In the genomic region with DNA sequence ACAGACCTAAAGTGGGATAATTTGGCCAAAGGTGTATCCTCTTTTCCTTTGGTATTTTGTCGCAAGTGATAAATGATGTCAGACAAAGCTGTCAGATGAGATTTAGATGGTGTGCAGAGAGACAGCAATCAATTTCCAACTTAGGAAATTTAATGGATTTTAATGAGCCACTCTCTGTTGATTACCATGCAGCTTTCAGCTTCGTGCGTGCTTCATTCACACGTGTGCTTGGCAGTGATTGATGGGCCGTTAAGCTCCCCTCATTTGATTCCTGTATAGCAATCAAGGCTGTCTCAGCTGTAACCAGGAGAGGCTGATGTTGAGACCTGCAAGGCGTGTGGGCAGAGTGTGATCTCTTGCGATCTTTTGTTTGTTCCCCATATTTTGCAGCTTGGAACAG, we compare ENCODE assay signal across 28 cellular contexts.
DNase-seq lines count a peak whose midpoint lies in the region; ATAC-seq, FAIRE-seq and TF ChIP-seq lines count a peak whose summit lies in the region.
"Had no signal": no experiment of that assay in that cellular context is flagged by ENCODE, and none has a peak within 500 bp of the region (broad histone marks: within the 10 kb centered on the region; RNA-seq: fewer than 3 reads in every experiment).

No MANE protein-coding gene starts in this region.

- FAIRE-seq in K562 (lab: Jason Lieb, UNC), result no peak
- FAIRE-seq: A204.1, D721Med, GM12878 had no signal

- TF ChIP-seq EP300 in K562 (IDR thresholded peaks at IDR 0.05; ENCODE audit: low read length), result no peak

- H3K79me2 ChIP-seq in DND-41 (ENCODE audit: insufficient read depth, low read length), result no peaks in the 10 kb centered on the region
- H3K79me2 ChIP-seq in K562 (ENCODE audit: control insufficient read depth, insufficient read depth, low read length), result no peaks in the 10 kb centered on the region

- 0 out of 2 replicates have a peak overlapping the region, but pooled peaks have one; percentile 33 for H2AFZ ChIP-seq in DND-41 (ENCODE audit: low read depth, low read length)
- no peak overlapping the region for H2AFZ ChIP-seq in K562 (ENCODE audit: low read depth, low read length)

- WGBS in K562 (ENCODE audit: insufficient coverage, low coverage, missing lambda C conversion rate), result 1% methylated on average over 7 of the region's 7 CpGs

- H3K4me1 Mint-ChIP-seq in immature natural killer cell, result no peaks in the 10 kb centered on the region
- H3K4me1 Mint-ChIP-seq: IgD-negative memory B cell, T-helper 17 cell had no signal

- no peaks in the 10 kb centered on the region for H4K20me1 ChIP-seq in DND-41 (ENCODE audit: insufficient read depth, low read length)
- H4K20me1 ChIP-seq in K562 (replicated peaks; ENCODE audit: control insufficient read depth, insufficient read depth, low read length), result no peaks in the 10 kb centered on the region; the same call in 1 of the 2 replicates
- H4K20me1 ChIP-seq: BLaER1 treated with 17β-estradiol and CSF1 and Interleukin-3, amounts not matched to agents 10 nM and 100 nM had no signal

- H3K4me2 ChIP-seq in DND-41 (ENCODE audit: insufficient read depth, low read length), result no peak overlapping the region
- no peak overlapping the region for H3K4me2 ChIP-seq in K562 (ENCODE audit: insufficient read depth, low read length)
- H3K4me2 ChIP-seq: BLaER1 treated with 17β-estradiol and CSF1 and Interleukin-3, amounts not matched to agents 10 nM and 100 nM; SK-N-SH had no signal

- H3K4me3 ChIP-seq in DND-41 (ENCODE audit: low read depth in 1 of 2, low read length in 2 of 2) (no peak overlapping the region), K562 (no peak overlapping the region), SJCRH30 (no peak overlapping the region)
- H3K4me3 ChIP-seq: BLaER1 treated with 17β-estradiol and CSF1 and Interleukin-3, amounts not matched to agents 10 nM and 100 nM; GM12878; Peyer's patch had no signal

- no peaks in the 10 kb centered on the region for H3K9me1 ChIP-seq in K562 (ENCODE audit: control insufficient read depth, insufficient read depth, low read length)

- no peak for TF ChIP-seq RAD21 in K562 (CRISPR knock-in tag; conservative IDR thresholded peaks at IDR 0.05 in 1 of 2, IDR thresholded peaks at IDR 0.05 in 1 of 2)

- H3K9ac ChIP-seq in DND-41 (ENCODE audit: low read depth, low read length) (no peak overlapping the region), K562 (ENCODE audit: insufficient read depth in 1 of 2, low read depth in 2 of 2, low read length in 2 of 2) (no peak overlapping the region)
- H3K9ac ChIP-seq: BLaER1 treated with 17β-estradiol and CSF1 and Interleukin-3, amounts not matched to agents 10 nM and 100 nM; SK-N-SH had no signal

- H3K4me1 ChIP-seq in DND-41 (ENCODE audit: insufficient read depth, low read length) (no peaks in the 10 kb centered on the region), K562 (replicated peaks in 1 of 2; ENCODE audit: control insufficient read depth in 2 of 2, insufficient read depth in 2 of 2, low read length in 2 of 2) (no peaks in the 10 kb centered on the region), SJCRH30 (no peaks in the 10 kb centered on the region)
- H3K4me1 ChIP-seq: BLaER1 treated with 17β-estradiol and CSF1 and Interleukin-3, amounts not matched to agents 10 nM and 100 nM; Peyer's patch had no signal

- BruUV-seq in K562 (replicated peaks; lab: Mats Ljungman, UMichigan), result no TSS peak

- H3K27ac Mint-ChIP-seq in immature natural killer cell, result no peak overlapping the region
- H3K27ac Mint-ChIP-seq: CD4-positive, alpha-beta T cell; IgD-negative memory B cell; T-helper 17 cell had no signal

- CTCF ChIA-PET in K562 (lab: Yijun Ruan, JAX; ENCODE audit: low intra/inter-chr PET ratio), result no interaction called here

- peaks cover 0 to 2% (median 1%) of the 10 kb centered on the region in 3 donors for H3K27me3 Mint-ChIP-seq in immature natural killer cell (ENCODE audit: low read depth in 3 of 3)
- H3K27me3 Mint-ChIP-seq: CD4-positive, alpha-beta T cell; IgD-negative memory B cell; T-helper 17 cell had no signal

- in situ Hi-C loops in K562 (cut with MboI), result no loop called here

- POLR2A ChIA-PET in K562 (lab: Yijun Ruan, JAX), result no interaction called here

- H3K4me3 Mint-ChIP-seq in immature natural killer cell, result no peak overlapping the region
- H3K4me3 Mint-ChIP-seq: CD4-positive, alpha-beta T cell; T-helper 17 cell had no signal

- ATAC-seq in DND-41 (ENCODE audit: insufficient read depth, low read depth) (no peak), K562 (no peak), HG02610 (IDR thresholded peaks at IDR 0.05; ENCODE audit: unreplicated experiment) (no peak)
- ATAC-seq: GM12878, HCT116, T-helper 17 cell had no signal

- DNase-seq in DND-41 (no peak), NCI-H1105 (lab: John Stamatoyannopoulos, UW) (peak; percentile 13), NCI-H69 (lab: John Stamatoyannopoulos, UW) (peak; percentile 71), K562 (ENCODE audit: extremely low read depth in 1 of 4, low spot score in 3 of 4) (no peak), immature natural killer cell (no peak), NCI-H1694 treated with DMSO at 0.1 percent for 48 hours (lab: John Stamatoyannopoulos, UW) (no peak), SJCRH30 (no peak)
- DNase-seq: CD4-positive, alpha-beta T cell; GDM1; GOT3; NCI-H1092; NCI-H1930; NCI-H2227 treated with DMSO at 0.1 percent for 48 hours; NCI-H526 treated with DMSO at 0.1 percent for 48 hours; Peyer's patch; SIG-M5; SK-N-SH; SW 1271; T-helper 17 cell; T1000 had no signal

- H3K9me3 Mint-ChIP-seq in immature natural killer cell, result peaks cover 0 to 11% (median under 1%) of the 10 kb centered on the region in 6 donors
- H3K9me3 Mint-ChIP-seq: CD4-positive, alpha-beta T cell had no signal

- TF ChIP-seq CTCF in DND-41 (IDR thresholded peaks at IDR 0.05; ENCODE audit: borderline replicate concordance, extremely low read depth, low read length, poor library complexity, severe bottlenecking), result no peak
- TF ChIP-seq CTCF in K562 (IDR thresholded peaks at IDR 0.05 in 2 of 3, conservative IDR thresholded peaks at IDR 0.05 in 1 of 3; ENCODE audit: insufficient read depth in 2 of 3, low read depth in 1 of 3, low read length in 3 of 3), result no peak

- intact Hi-C loops in K562 (cut with micrococcal nuclease), result no loop called here

- no peak overlapping the region for H3K27ac ChIP-seq in DND-41 (ENCODE audit: low read length)
- H3K27ac ChIP-seq in K562 (ENCODE audit: extremely low read depth, low read depth, low read length), result no peak overlapping the region
- no peak overlapping the region for H3K27ac ChIP-seq in SJCRH30
- H3K27ac ChIP-seq: BLaER1 treated with 17β-estradiol and CSF1 and Interleukin-3, amounts not matched to agents 10 nM and 100 nM; HL-60; Peyer's patch had no signal

- no peaks in the 10 kb centered on the region for H3K36me3 Mint-ChIP-seq in immature natural killer cell
- H3K36me3 Mint-ChIP-seq: IgD-negative memory B cell had no signal

- no peaks in the 10 kb centered on the region for H3K9me3 ChIP-seq in DND-41 (ENCODE audit: insufficient read depth, low read length, severe bottlenecking)
- no peaks in the 10 kb centered on the region for H3K9me3 ChIP-seq in K562 (replicated peaks; ENCODE audit: control insufficient read depth, insufficient read depth, low read depth, low read length)
- no peaks in the 10 kb centered on the region for H3K9me3 ChIP-seq in SJCRH30 (replicated peaks)
- H3K9me3 ChIP-seq: BLaER1 treated with 17β-estradiol and CSF1 and Interleukin-3, amounts not matched to agents 10 nM and 100 nM; Peyer's patch; SK-N-SH had no signal

- no peaks in the 10 kb centered on the region for H3K27me3 ChIP-seq in DND-41 (ENCODE audit: insufficient read depth, low read length, poor library complexity)
- H3K27me3 ChIP-seq in K562 (ENCODE audit: control insufficient read depth in 2 of 2, insufficient read depth in 2 of 2, low read length in 2 of 2), result peaks cover 0 to 9% of the 10 kb centered on the region in 2 experiments; a peak in 2 of 5 replicates
- 0 out of 2 replicates have a peak, but pooled peaks cover 3% of the 10 kb centered on the region for H3K27me3 ChIP-seq in SJCRH30
- H3K27me3 ChIP-seq: BLaER1 treated with 17β-estradiol and CSF1 and Interleukin-3, amounts not matched to agents 10 nM and 100 nM; Peyer's patch had no signal

- no peaks in the 10 kb centered on the region for H3K36me3 ChIP-seq in DND-41 (ENCODE audit: insufficient read depth, low read length)
- H3K36me3 ChIP-seq in K562 (ENCODE audit: control insufficient read depth, insufficient read depth, low read length), result no peaks in the 10 kb centered on the region
- H3K36me3 ChIP-seq in SJCRH30, result no peaks in the 10 kb centered on the region
- H3K36me3 ChIP-seq: BLaER1 treated with 17β-estradiol and CSF1 and Interleukin-3, amounts not matched to agents 10 nM and 100 nM; Peyer's patch had no signal

- TF ChIP-seq POLR2A in K562 (conservative IDR thresholded peaks at IDR 0.05), result no peak

TF ChIP-seq in K562, 482 proteins besides CTCF, POLR2A, EP300 and RAD21:
- TF ChIP-seq MEIS2 (IDR thresholded peaks at IDR 0.05; ENCODE audit: partially characterized antibody), result peak; percentile 17
- no peak for TF ChIP-seq POLR2AphosphoS2 (IDR thresholded peaks at IDR 0.05; ENCODE audit: low read length)

Comparison
In these comparisons a context has a peak if more than half of its experiments do, and no peak if none do; other contexts are left out.
1. DNase-seq: peak in NCI-H1105 (single experiment) and NCI-H69 (single experiment); none in DND-41 (single experiment), K562 (0 of 4), immature natural killer cell (0 of 3), NCI-H1694 treated with DMSO at 0.1 percent for 48 hours (single experiment) and SJCRH30 (0 of 2).